ENCODE assay signal across 11 cellular contexts in the genomic region with DNA sequence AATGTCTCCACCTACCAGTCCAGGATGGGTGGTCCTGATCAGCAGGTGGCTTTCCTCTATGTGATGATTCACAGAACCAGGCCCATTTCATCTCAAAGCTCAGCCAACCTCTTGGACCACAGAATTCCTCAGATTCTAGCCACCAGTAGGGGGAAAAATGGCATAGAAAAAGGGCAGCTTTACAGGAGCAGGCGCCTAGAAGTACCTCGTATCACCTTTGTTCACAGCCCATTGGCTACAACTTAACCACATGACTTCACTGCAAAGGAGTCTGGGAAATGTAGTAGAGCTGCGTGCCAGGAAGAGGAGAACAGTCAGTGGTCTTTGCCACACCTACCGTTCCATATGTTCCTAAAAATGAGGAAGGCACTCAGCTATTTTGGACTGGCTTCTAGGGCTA.
DNase-seq lines count a peak whose midpoint lies in the region; ATAC-seq and TF ChIP-seq lines count a peak whose summit lies in the region.
"Had no signal": no experiment of that assay in that cellular context is flagged by ENCODE, and none has a peak within 500 bp of the region (broad histone marks: within the 10 kb centered on the region; RNA-seq: fewer than 3 reads in every experiment).

No MANE protein-coding gene starts in this region.

- WGBS in gastroesophageal sphincter (ENCODE audit: low coverage in 1 of 2), 2 donors: 75 to 77% methylated on average over 4 of the region's 4 CpGs

- no peaks in the 10 kb centered on the region for H3K9me3 Mint-ChIP-seq in immature natural killer cell

- in situ Hi-C loops in HAP-1 (cut with MboI; ENCODE audit: low sequenced_read_pairs): no loop called here

- H3K4me3 ChIP-seq in HAP-1 (no peak overlapping the region), gastroesophageal sphincter (no peak overlapping the region)
- H3K4me3 ChIP-seq: cardiac muscle cell had no signal

- H3K4me1 ChIP-seq in HAP-1 (peaks cover 3% of the 10 kb centered on the region; the same call in 1 of the 2 replicates), gastroesophageal sphincter (peaks cover 4 to 85% (median 31%) of the 10 kb centered on the region in 3 donors)

- peak; percentile 39 to 46 for DNase-seq in HAP-1 (ENCODE audit: low spot score in 2 of 2)
- peak; percentile 3 for DNase-seq in M059J (ENCODE audit: low read depth)
- no peak for DNase-seq in immature natural killer cell
- no peak for DNase-seq in CD1c-positive myeloid dendritic cell (ENCODE audit: extremely low spot score)
- no peak for DNase-seq in activated gamma-delta T cell (lab: John Stamatoyannopoulos, UW)
- DNase-seq: NCI-H1436, substantia nigra had no signal

- peak; percentile 68 for ATAC-seq in GM18861 (IDR thresholded peaks at IDR 0.05; ENCODE audit: unreplicated experiment)
- ATAC-seq in gastroesophageal sphincter: no peak
- no peak for ATAC-seq in HG02840 (IDR thresholded peaks at IDR 0.05; ENCODE audit: low FRiP score, unreplicated experiment)

- no peaks in the 10 kb centered on the region for H3K27me3 ChIP-seq in HAP-1 (ENCODE audit: low read depth)
- no peaks in the 10 kb centered on the region for H3K27me3 ChIP-seq in gastroesophageal sphincter
- H3K27me3 ChIP-seq: cardiac muscle cell had no signal

- no peak for TF ChIP-seq CTCF in gastroesophageal sphincter (IDR thresholded peaks at IDR 0.05)

- no peaks in the 10 kb centered on the region for H3K36me3 ChIP-seq in HAP-1 (replicated peaks)
- H3K36me3 ChIP-seq in gastroesophageal sphincter: no peaks in the 10 kb centered on the region
- H3K36me3 ChIP-seq: cardiac muscle cell had no signal

- no peak for TF ChIP-seq EP300 in gastroesophageal sphincter (IDR thresholded peaks at IDR 0.05)

- H3K27ac ChIP-seq in gastroesophageal sphincter: peak overlapping the region in 3 of 4 donors; percentile 53 to 68 (median 64)
- H3K27ac ChIP-seq: cardiac muscle cell had no signal

- H3K9me3 ChIP-seq in HAP-1 (no peaks in the 10 kb centered on the region), gastroesophageal sphincter (no peaks in the 10 kb centered on the region)

- H3K4me1 Mint-ChIP-seq in immature natural killer cell: no peaks in the 10 kb centered on the region

- H3K27me3 Mint-ChIP-seq in immature natural killer cell (ENCODE audit: low read depth in 3 of 3): peaks cover 0 to 8% (median 2%) of the 10 kb centered on the region in 3 donors

- no peak overlapping the region for H3K27ac Mint-ChIP-seq in immature natural killer cell

- H3K4me3 Mint-ChIP-seq in immature natural killer cell: no peak overlapping the region

- H3K36me3 Mint-ChIP-seq in immature natural killer cell: no peaks in the 10 kb centered on the region

- TF ChIP-seq POLR2A in gastroesophageal sphincter (IDR thresholded peaks at IDR 0.05): no peak

Comparison
In these comparisons a context has a peak if more than half of its experiments do, and no peak if none do; other contexts are left out.
1. DNase-seq: peak in HAP-1 (2 of 2) and M059J (single experiment); none in immature natural killer cell (0 of 3), CD1c-positive myeloid dendritic cell (single experiment) and activated gamma-delta T cell (single experiment).